ENCODE assay signal across 1 cellular context in the genomic region with DNA sequence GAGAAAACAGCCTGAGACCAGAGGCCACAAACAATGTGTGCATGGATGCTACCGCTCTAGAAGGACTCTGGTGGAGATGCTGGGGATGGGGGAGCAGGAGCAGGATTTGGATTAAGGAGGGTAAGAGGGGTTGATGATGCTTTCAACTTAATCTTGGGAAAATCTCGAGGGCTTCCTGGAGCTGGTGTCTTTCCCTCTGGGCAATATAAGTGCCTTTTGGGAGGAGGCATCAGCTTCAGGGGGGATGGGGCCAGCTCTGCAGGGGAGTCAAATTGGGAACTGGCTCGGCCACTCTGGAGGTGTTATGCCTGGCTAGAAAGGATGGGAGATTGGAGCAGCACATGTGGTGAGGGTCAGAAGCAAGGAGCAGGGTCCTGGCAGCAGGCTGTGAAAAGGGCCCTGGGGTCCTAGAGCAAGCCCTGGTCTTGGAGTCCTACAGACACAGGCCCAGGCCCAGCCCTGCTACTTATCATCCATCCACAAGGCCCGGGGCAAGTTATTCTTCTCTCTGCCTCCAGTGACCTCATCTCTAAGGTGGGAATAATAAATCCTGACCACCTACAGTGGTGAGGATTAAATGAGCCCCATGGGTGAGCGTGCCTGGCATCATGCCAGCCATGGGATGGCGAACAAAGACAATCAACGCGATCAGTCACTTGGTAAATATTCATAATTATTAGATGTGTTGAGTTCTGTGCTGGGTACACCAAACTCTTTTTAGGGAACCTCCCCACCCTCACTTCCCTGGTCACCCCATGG.
A peak's percentile ranks its signal among the peaks of the same experiment; 100 is the strongest.
TF ChIP-seq lines count a peak whose summit lies in the region.

No MANE protein-coding gene starts in this region.

TF ChIP-seq in Ishikawa, 13 proteins besides CTCF, POLR2A, EP300 and RAD21:
- TF ChIP-seq TCF12 (IDR thresholded peaks at IDR 0.05; ENCODE audit: low read depth) = peak; percentile 68
- TF ChIP-seq NFIC (IDR thresholded peaks at IDR 0.05) = peak; percentile 93
- TF ChIP-seq TEAD4 (IDR thresholded peaks at IDR 0.05) = peak; percentile 42; the same call in 1 of the 2 replicates
- TF ChIP-seq, protein P1, sequence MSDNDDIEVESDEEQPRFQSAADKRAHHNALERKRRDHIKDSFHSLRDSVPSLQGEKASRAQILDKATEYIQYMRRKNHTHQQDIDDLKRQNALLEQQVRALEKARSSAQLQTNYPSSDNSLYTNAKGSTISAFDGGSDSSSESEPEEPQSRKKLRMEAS (IDR thresholded peaks at IDR 0.05) = no peak; the same call in 1 of the 2 replicates
